30 cellular contexts compared by ENCODE assay signal in genomic region chrX:41711021-41711667, GRCh38. TPM values are rescaled to one million over a fixed set of nuclear protein-coding genes. Genes with fewer than 3 reads are reported as not detected.
"Had no signal": no experiment of that assay in that cellular context is flagged by ENCODE, and none has a peak within 500 bp of the region (broad histone marks: within the 10 kb centered on the region; RNA-seq: fewer than 3 reads in every experiment).

No MANE protein-coding gene starts in this region.

- H3K4me2 ChIP-seq: SK-N-SH had no signal

- H3K27me3 Mint-ChIP-seq: activated CD4-positive, alpha-beta T cell treated with anti-CD3 and anti-CD28 coated beads, Interleukin-2, amount 10 ng/mL, durations not matched to agents 7 days and 5 days; activated CD8-positive, alpha-beta memory T cell treated with anti-CD3 and anti-CD28 coated beads, Interleukin-2, amount 10 ng/mL, durations not matched to agents 7 days and 5 days; activated naive CD4-positive, alpha-beta T cell treated with anti-CD3 and anti-CD28 coated beads, Interleukin-2, amount 10 ng/mL, durations not matched to agents 7 days and 5 days; activated naive CD8-positive, alpha-beta T cell treated with anti-CD3 and anti-CD28 coated beads, Interleukin-2, amount 10 ng/mL, durations not matched to agents 7 days and 5 days; central memory CD8-positive, alpha-beta T cell had no signal

- H3K9me3 Mint-ChIP-seq: activated CD4-positive, alpha-beta T cell treated with anti-CD3 and anti-CD28 coated beads, Interleukin-2, amount 10 ng/mL, durations not matched to agents 7 days and 5 days; activated naive CD4-positive, alpha-beta T cell treated with anti-CD3 and anti-CD28 coated beads, Interleukin-2, amount 10 ng/mL, durations not matched to agents 7 days and 5 days; activated naive CD8-positive, alpha-beta T cell treated with anti-CD3 and anti-CD28 coated beads, Interleukin-2, amount 10 ng/mL, durations not matched to agents 7 days and 5 days; activated T-cell treated with anti-CD3 and anti-CD28 coated beads, Interleukin-2, amount 50 U/mL, for 24 hours; activated T-helper 2 cell treated with anti-CD3 and anti-CD28 coated beads, Interferon-gamma antibody, Interleukin-2, Interleukin-4, amounts not matched to agents 10 μg/mL and 5 μg/mL and 100 μg/mL, durations not matched to agents 14 hours and 24 hours and 36 hours; central memory CD8-positive, alpha-beta T cell; T-helper 1 cell treated with Interleukin-12 subunit alpha and Interleukin-12 subunit beta and Interleukin-4 antibody, amounts not matched to agents 30 μg/mL and 1 μg/mL, for 36 hours; WTC11 had no signal

- H3K4me1 ChIP-seq: body of pancreas, SJCRH30 had no signal

- H3K4me3 Mint-ChIP-seq: activated CD4-positive, alpha-beta T cell treated with anti-CD3 and anti-CD28 coated beads, Interleukin-2, amount 10 ng/mL, durations not matched to agents 7 days and 5 days; activated CD8-positive, alpha-beta memory T cell treated with anti-CD3 and anti-CD28 coated beads, Interleukin-2, amount 10 ng/mL, durations not matched to agents 7 days and 5 days; activated naive CD4-positive, alpha-beta T cell treated with anti-CD3 and anti-CD28 coated beads, Interleukin-2, amount 10 ng/mL, durations not matched to agents 7 days and 5 days; activated naive CD8-positive, alpha-beta T cell treated with anti-CD3 and anti-CD28 coated beads, Interleukin-2, amount 10 ng/mL, durations not matched to agents 7 days and 5 days; activated T-cell treated with anti-CD3 and anti-CD28 coated beads, Interleukin-2, amount 50 U/mL, for 24 hours; central memory CD8-positive, alpha-beta T cell; T-helper 1 cell treated with Interleukin-12 subunit alpha and Interleukin-12 subunit beta and Interleukin-4 antibody, amounts not matched to agents 30 μg/mL and 1 μg/mL, for 36 hours; WTC11 had no signal

- H3K27ac ChIP-seq: body of pancreas, SJCRH30 had no signal

- H3K27ac Mint-ChIP-seq: activated CD4-positive, alpha-beta T cell treated with anti-CD3 and anti-CD28 coated beads, Interleukin-2, amount 10 ng/mL, durations not matched to agents 7 days and 5 days; activated CD8-positive, alpha-beta memory T cell treated with anti-CD3 and anti-CD28 coated beads, Interleukin-2, amount 10 ng/mL, durations not matched to agents 7 days and 5 days; activated naive CD4-positive, alpha-beta T cell treated with anti-CD3 and anti-CD28 coated beads, Interleukin-2, amount 10 ng/mL, durations not matched to agents 7 days and 5 days; activated naive CD8-positive, alpha-beta T cell treated with anti-CD3 and anti-CD28 coated beads, Interleukin-2, amount 10 ng/mL, durations not matched to agents 7 days and 5 days; activated T-cell treated with anti-CD3 and anti-CD28 coated beads, Interleukin-2, amount 50 U/mL, for 24 hours; activated T-helper 2 cell treated with anti-CD3 and anti-CD28 coated beads, Interferon-gamma antibody, Interleukin-2, Interleukin-4, amounts not matched to agents 10 μg/mL and 5 μg/mL and 100 μg/mL, durations not matched to agents 14 hours and 24 hours and 36 hours; T-helper 1 cell treated with Interleukin-12 subunit alpha and Interleukin-12 subunit beta and Interleukin-4 antibody, amounts not matched to agents 30 μg/mL and 1 μg/mL, for 36 hours had no signal

- FAIRE-seq: K562 had no signal

- H3K4me3 ChIP-seq: body of pancreas, K562, SJCRH30 had no signal

- H3K27me3 ChIP-seq: body of pancreas, SJCRH30 had no signal

- H3K36me3 ChIP-seq: SJCRH30 had no signal

- DNase-seq: activated CD4-positive, alpha-beta T cell treated with anti-CD3 and anti-CD28 coated beads, Interleukin-2, amount 10 ng/mL, durations not matched to agents 7 days and 5 days; activated CD4-positive, CD25-positive, alpha-beta regulatory T cell treated with anti-CD3 and anti-CD28 coated beads, Interleukin-2, amount 50 U/mL, for 72 hours; activated CD8-positive, alpha-beta memory T cell treated with anti-CD3 and anti-CD28 coated beads, Interleukin-2, amount 10 ng/mL, durations not matched to agents 7 days and 5 days; activated gamma-delta T cell treated with Interleukin-2 at 50 U/mL for 16 hours; activated naive CD4-positive, alpha-beta T cell treated with anti-CD3 and anti-CD28 coated beads, Interleukin-2, amount 10 ng/mL, durations not matched to agents 7 days and 5 days; activated naive CD8-positive, alpha-beta T cell treated with anti-CD3 and anti-CD28 coated beads, Interleukin-2, amount 10 ng/mL, durations not matched to agents 7 days and 5 days; activated T-cell treated with anti-CD3 and anti-CD28 coated beads, Interleukin-2, amount 50 U/mL, for 24 hours; aorta; body of pancreas; Karpas-422; MM.1S; NCI-H1105; NCI-H1436; NCI-H1694 treated with DMSO at 0.1 percent for 48 hours; NCI-H2081; NCI-H510A treated with DMSO at 0.1 percent for 48 hours; NCI-H69; NK-92 treated with Interleukin-12 subunit alpha and Interleukin-12 subunit beta, amount 100 ng/mL, for 24 hours; OCI-M1; RPMI8226; SJCRH30; SK-N-SH; T-helper 9 cell had no signal

- H3K9me3 ChIP-seq: body of pancreas, SJCRH30, SK-N-SH had no signal

- H3K9ac ChIP-seq: SK-N-SH had no signal

- ATAC-seq: activated CD8-positive, alpha-beta memory T cell treated with anti-CD3 and anti-CD28 coated beads, Interleukin-2, amount 10 ng/mL, durations not matched to agents 7 days and 5 days; body of pancreas; K562; Panc1; Right ventricle myocardium inferior had no signal

RNA-seq across cellular contexts. Expression of gene GPR82, which starts 12.8 kb away (rescaled TPM):
- total RNA-seq: activated CD4-positive, alpha-beta T cell treated with anti-CD3 and anti-CD28 coated beads, Interleukin-2, amount 10 ng/mL, durations not matched to agents 7 days and 5 days; K562; SJCRH30; WTC11 had no signal
- polyA plus RNA-seq: K562, SK-N-SH had no signal

RNA-seq across cellular contexts. Expression of gene GPR34, which starts 22.4 kb away (rescaled TPM):
- total RNA-seq: activated T-helper 2 cell treated with anti-CD3 and anti-CD28 coated beads, Interferon-gamma antibody, Interleukin-2, Interleukin-4, amounts not matched to agents 10 μg/mL and 5 μg/mL and 100 μg/mL, durations not matched to agents 14 hours and 24 hours and 36 hours; K562; SJCRH30; WTC11 had no signal
- polyA plus RNA-seq: SK-N-SH had no signal
